Comparison of ENCODE assay signal across 18 cellular contexts in the genomic region with DNA sequence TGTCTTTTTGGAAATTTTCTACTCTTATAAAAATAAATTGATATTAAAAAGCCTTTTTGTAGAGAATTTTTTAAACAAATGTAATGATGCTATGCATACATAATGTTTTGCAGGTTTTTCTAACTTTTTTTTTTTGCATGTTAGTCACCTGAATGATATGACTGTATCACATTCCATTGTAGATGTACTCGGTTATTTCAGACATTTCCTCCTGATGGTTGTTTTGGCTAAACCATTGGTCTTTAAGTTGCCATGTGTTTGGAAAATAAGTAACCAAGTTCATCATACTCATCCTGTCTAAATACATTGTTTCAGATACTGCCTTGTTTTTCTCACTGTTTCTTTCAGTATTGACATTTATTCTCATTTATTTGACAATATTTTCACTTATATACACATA. TPM values are rescaled to one million over a fixed set of nuclear protein-coding genes. Genes with fewer than 3 reads are reported as not detected.
DNase-seq lines count a peak whose midpoint lies in the region; ATAC-seq, FAIRE-seq and TF ChIP-seq lines count a peak whose summit lies in the region.
"Had no signal": no experiment of that assay in that cellular context is flagged by ENCODE, and none has a peak within 500 bp of the region (broad histone marks: within the 10 kb centered on the region; RNA-seq: fewer than 3 reads in every experiment).

No MANE protein-coding gene starts in this region.

- no peak for FAIRE-seq in bronchial epithelial cell (lab: Jason Lieb, UNC)
- FAIRE-seq: HepG2 had no signal

- ATAC-seq in GM18505 (IDR thresholded peaks at IDR 0.05; ENCODE audit: unreplicated experiment) (peak; percentile 38), HG03342 (IDR thresholded peaks at IDR 0.05; ENCODE audit: unreplicated experiment) (peak; percentile 32)
- ATAC-seq: activated T-helper 17 cell treated with anti-CD3 and anti-CD28 coated beads, Interleukin-2, amount 50 U/mL, for 72 hours; HepG2; left lobe of liver had no signal

- no peak for TF ChIP-seq CTCF in bronchial epithelial cell (IDR thresholded peaks at IDR 0.05; ENCODE audit: insufficient read depth, low read length, severe bottlenecking)

- peaks cover 1% of the 10 kb centered on the region for H3K36me3 ChIP-seq in bronchial epithelial cell (ENCODE audit: control insufficient read depth, insufficient read depth, low read length)

- H3K4me3 ChIP-seq in bronchial epithelial cell (ENCODE audit: low read depth, low read length), result no peak overlapping the region
- H3K4me3 ChIP-seq: esophagus squamous epithelium had no signal

- TF ChIP-seq POLR2A in GM18505 (IDR thresholded peaks at IDR 0.05; ENCODE audit: borderline replicate concordance, extremely low read depth, insufficient read depth, insufficient read length), result no peak

- no peaks in the 10 kb centered on the region for H3K27me3 ChIP-seq in bronchial epithelial cell (ENCODE audit: control insufficient read depth, insufficient read depth, low read length)
- H3K27me3 ChIP-seq: esophagus squamous epithelium had no signal

- DNase-seq in bronchial epithelial cell (ENCODE audit: low read depth), result peak; percentile 53
- peak; percentile 70 for DNase-seq in pulmonary artery endothelial cell (ENCODE audit: low read depth, low spot score)
- no peak for DNase-seq in GF-D8 (lab: John Stamatoyannopoulos, UW)
- DNase-seq in superior temporal gyrus (ENCODE audit: extremely low spot score), result no peak
- no peak for DNase-seq in LoVo (ENCODE audit: low spot score)
- DNase-seq: activated CD4-positive, alpha-beta memory T cell treated with anti-CD3 and anti-CD28 coated beads for 36 hours; CD4-positive, CD25-positive, alpha-beta regulatory T cell; cortex of kidney; esophagus squamous epithelium; hippocampal formation; naive B cell; NCI-H1092; NCI-H2171 treated with DMSO at 0.1 percent for 48 hours had no signal

RNA-seq across cellular contexts. Expression of a gene that starts 25.8 kb away (rescaled TPM):
- total RNA-seq in bronchial epithelial cell (9.5 and 13.4 TPM in 2 replicates), pulmonary artery endothelial cell (14.3 and 15.5 TPM in 2 replicates)

RNA-seq across cellular contexts. Expression of a gene that starts 26.4 kb away (rescaled TPM):
- total RNA-seq in bronchial epithelial cell, result 6.8 and 9.2 TPM in 2 replicates
- 7.1 and 9.3 TPM in 2 replicates for total RNA-seq in pulmonary artery endothelial cell

Comparison
In these comparisons a context has a peak if more than half of its experiments do, and no peak if none do; other contexts are left out.
1. DNase-seq: peak in bronchial epithelial cell (single experiment) and pulmonary artery endothelial cell (single experiment); none in GF-D8 (single experiment), superior temporal gyrus (single experiment) and LoVo (single experiment).